In the genomic region with DNA sequence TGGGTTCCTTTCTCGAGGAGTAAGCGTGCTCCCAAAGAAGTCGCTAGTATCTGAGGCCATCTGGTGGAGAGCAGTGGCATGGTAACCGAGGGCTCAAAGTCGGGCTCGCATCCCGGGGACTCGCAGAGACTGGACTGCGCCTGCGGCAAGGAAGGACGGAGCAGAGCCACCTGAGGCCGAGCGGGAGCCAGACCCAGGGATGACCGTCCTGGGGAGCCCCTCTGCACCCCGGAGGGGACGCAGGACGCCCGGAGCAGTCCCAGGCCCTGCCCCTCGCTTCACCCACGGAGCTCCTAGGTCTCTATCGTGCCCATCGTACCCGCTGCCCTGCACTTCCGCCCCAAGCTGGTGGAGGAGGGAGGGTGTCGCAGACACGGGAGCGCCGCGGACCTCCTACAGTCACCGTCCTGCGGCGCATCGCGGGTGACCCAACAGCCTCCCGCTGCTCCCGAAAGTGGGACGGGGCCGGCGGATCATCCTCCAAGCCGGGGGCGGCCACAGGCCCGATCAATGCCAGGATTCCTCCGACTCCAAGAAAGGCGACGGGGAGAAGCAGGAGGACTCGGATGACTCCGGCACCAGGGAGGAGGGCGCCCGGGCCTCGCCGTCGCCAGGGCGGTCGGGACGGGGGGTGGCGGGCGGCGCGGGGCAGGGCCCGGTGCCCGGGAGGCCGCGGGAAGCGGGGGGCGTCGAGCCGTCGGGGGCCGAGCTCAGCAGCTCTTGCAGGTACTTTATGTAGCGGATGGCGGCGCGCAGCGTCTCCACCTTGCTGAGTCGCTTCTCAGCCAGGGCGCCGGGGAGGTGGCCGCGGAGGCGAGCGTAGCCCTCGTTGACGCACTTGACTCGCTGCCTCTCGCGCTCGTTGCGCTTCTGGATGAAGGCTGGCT, we compare ENCODE assay signal across 8 cellular contexts. TPM values are rescaled to one million over a fixed set of nuclear protein-coding genes. Genes with fewer than 3 reads are reported as not detected.
DNase-seq lines count a peak whose midpoint lies in the region; ATAC-seq and TF ChIP-seq lines count a peak whose summit lies in the region.

No MANE protein-coding gene starts in this region.

- peak overlapping the region; percentile 79 to 95 (median 90) for H3K27ac Mint-ChIP-seq in naive thymus-derived CD8-positive, alpha-beta T cell
- H3K27ac Mint-ChIP-seq in stimulated activated memory B cell treated with anti-CD40 and anti-IgM and Interleukin-4, amounts not matched to agents 10 μg/mL and 1 μg/mL and 100 μg/mL, for 72 hours: peak overlapping the region; percentile 69

- no peaks in the 10 kb centered on the region for H3K9me2 ChIP-seq in Karpas-422 (replicated peaks; ENCODE audit: insufficient read depth, low read length)

- H3K4me3 ChIP-seq in Karpas-422 (ENCODE audit: low read length) (no peak overlapping the region), fibroblast of mammary gland (ENCODE audit: control insufficient read depth, low read depth, low read length) (peak overlapping the region; percentile 44)

- no peaks in the 10 kb centered on the region for H3K9me3 ChIP-seq in Karpas-422 (ENCODE audit: low read length)

- no peak overlapping the region for H3K9ac ChIP-seq in Karpas-422 (ENCODE audit: low read length)

- H3K9me3 Mint-ChIP-seq in naive thymus-derived CD8-positive, alpha-beta T cell: no peaks in the 10 kb centered on the region
- no peaks in the 10 kb centered on the region for H3K9me3 Mint-ChIP-seq in stimulated activated memory B cell treated with anti-CD40 and anti-IgM and Interleukin-4, amounts not matched to agents 10 μg/mL and 1 μg/mL and 100 μg/mL, for 72 hours

- H3K27me3 ChIP-seq in Karpas-422 (ENCODE audit: low read length): no peaks in the 10 kb centered on the region

- no peaks in the 10 kb centered on the region for H3K79me2 ChIP-seq in Karpas-422 (ENCODE audit: low read length)

- ATAC-seq in GM21737 (IDR thresholded peaks at IDR 0.05; ENCODE audit: unreplicated experiment): peak; percentile 57
- ATAC-seq in naive thymus-derived CD8-positive, alpha-beta T cell: peak; percentile 84 to 91
- ATAC-seq in stimulated activated memory B cell treated with anti-CD40 and anti-IgM and Interleukin-4, amounts not matched to agents 10 μg/mL and 1 μg/mL and 100 μg/mL, for 72 hours: peak; percentile 84

- DNase-seq in DMS114 treated with DMSO at 0.1 percent for 48 hours (lab: John Stamatoyannopoulos, UW; ENCODE audit: unreplicated experiment): peak; percentile 90
- peak; percentile 70 for DNase-seq in Karpas-422
- DNase-seq in RKO (ENCODE audit: low spot score): peak; percentile 94
- peak; percentile 46 to 49 for DNase-seq in activated T-helper 1 cell treated with anti-CD3 and anti-CD28 coated beads, Interleukin-2, amount 50 U/mL, for 16 hours (ENCODE audit: low read depth in 1 of 2, low spot score in 1 of 2)
- DNase-seq in fibroblast of mammary gland (ENCODE audit: low read depth): peak; percentile 78
- peak; percentile 47 to 83 (median 70) for DNase-seq in naive thymus-derived CD8-positive, alpha-beta T cell

- H3K4me1 ChIP-seq in Karpas-422 (ENCODE audit: low read length): peaks cover 2% of the 10 kb centered on the region

- TF ChIP-seq CTCF in fibroblast of mammary gland (conservative IDR thresholded peaks at IDR 0.05; ENCODE audit: control insufficient read depth, insufficient read depth, low read depth, low read length): peak; percentile 82

- H3K36me3 Mint-ChIP-seq in naive thymus-derived CD8-positive, alpha-beta T cell: no peaks in the 10 kb centered on the region
- no peaks in the 10 kb centered on the region for H3K36me3 Mint-ChIP-seq in stimulated activated memory B cell treated with anti-CD40 and anti-IgM and Interleukin-4, amounts not matched to agents 10 μg/mL and 1 μg/mL and 100 μg/mL, for 72 hours

- H3K4me1 Mint-ChIP-seq in naive thymus-derived CD8-positive, alpha-beta T cell: peaks cover 9 to 29% (median 15%) of the 10 kb centered on the region in 4 donors
- H3K4me1 Mint-ChIP-seq in stimulated activated memory B cell treated with anti-CD40 and anti-IgM and Interleukin-4, amounts not matched to agents 10 μg/mL and 1 μg/mL and 100 μg/mL, for 72 hours: peaks cover 12% of the 10 kb centered on the region

- no peaks in the 10 kb centered on the region for H3K27me3 Mint-ChIP-seq in naive thymus-derived CD8-positive, alpha-beta T cell
- H3K27me3 Mint-ChIP-seq in stimulated activated memory B cell treated with anti-CD40 and anti-IgM and Interleukin-4, amounts not matched to agents 10 μg/mL and 1 μg/mL and 100 μg/mL, for 72 hours: peaks cover 57% of the 10 kb centered on the region

- peak overlapping the region; percentile 84 to 95 (median 94) for H3K4me3 Mint-ChIP-seq in naive thymus-derived CD8-positive, alpha-beta T cell
- H3K4me3 Mint-ChIP-seq in stimulated activated memory B cell treated with anti-CD40 and anti-IgM and Interleukin-4, amounts not matched to agents 10 μg/mL and 1 μg/mL and 100 μg/mL, for 72 hours: peak overlapping the region; percentile 67

- H2AFZ ChIP-seq in Karpas-422 (ENCODE audit: low read length): no peak overlapping the region

- no peaks in the 10 kb centered on the region for H3K36me3 ChIP-seq in Karpas-422 (ENCODE audit: insufficient read depth, low read length)

- POLR2A ChIA-PET in naive thymus-derived CD8-positive, alpha-beta T cell (lab: Charles Lee): interaction anchor here (0.7 to 1.7 kb wide), 9 partner anchors 11 to 145 kb away, joined by 3 to 10 read pairs (median 4); a partner anchor contains a TSS

- H3K4me2 ChIP-seq in Karpas-422 (ENCODE audit: low read depth, low read length, poor library complexity, severe bottlenecking): no peak overlapping the region

- no peak overlapping the region for H3K27ac ChIP-seq in Karpas-422 (ENCODE audit: low read length)

- no peaks in the 10 kb centered on the region; the same call in 1 of the 2 replicates for H4K20me1 ChIP-seq in Karpas-422 (ENCODE audit: insufficient read depth, low read depth, low read length)

RNA-seq across cellular contexts. Expression of a gene that starts 2.3 kb away (rescaled TPM):
- not detected in 2 replicates for total RNA-seq in Karpas-422 (2014; rRNA removed; shearing (Covaris generic); ENCODE audit: low replicate concordance)
- total RNA-seq in naive thymus-derived CD8-positive, alpha-beta T cell: not detected
- not detected for polyA plus RNA-seq in naive thymus-derived CD8-positive, alpha-beta T cell

RNA-seq across cellular contexts. Expression of a gene that starts 12.5 kb away (rescaled TPM):
- total RNA-seq in Karpas-422 (2014; rRNA removed; shearing (Covaris generic); ENCODE audit: low replicate concordance): not detected in 2 replicates
- total RNA-seq in naive thymus-derived CD8-positive, alpha-beta T cell: under 1 TPM in 1 of 2 experiments, not detected in 1; 0.27 TPM
- polyA plus RNA-seq in naive thymus-derived CD8-positive, alpha-beta T cell: under 1 TPM in 1 of 3 donors, not detected in 2; 0.08 TPM

RNA-seq across cellular contexts. Expression of a gene that starts 39.8 kb away (rescaled TPM):
- total RNA-seq in Karpas-422 (2014; rRNA removed; shearing (Covaris generic); ENCODE audit: low replicate concordance): 27.1 and 45.5 TPM in 2 replicates
- total RNA-seq in naive thymus-derived CD8-positive, alpha-beta T cell: 10 to 100 TPM; 23.7 to 26.9 TPM
- 10 to 100 TPM; 30.6 to 43.2 (median 40.9) TPM for polyA plus RNA-seq in naive thymus-derived CD8-positive, alpha-beta T cell
